Comparison of ENCODE assay signal across 22 cellular contexts in genomic region chr11:73159297-73159696, GRCh38. TPM values are rescaled to one million over a fixed set of nuclear protein-coding genes. Genes with fewer than 3 reads are reported as not detected.
A peak's percentile ranks its signal among the peaks of the same experiment; 100 is the strongest.
DNase-seq lines count a peak whose midpoint lies in the region; ATAC-seq and TF ChIP-seq lines count a peak whose summit lies in the region.
"Had no signal": no experiment of that assay in that cellular context is flagged by ENCODE, and none has a peak within 500 bp of the region (broad histone marks: within the 10 kb centered on the region; RNA-seq: fewer than 3 reads in every experiment).

No MANE protein-coding gene starts in this region.

- peak overlapping the region; percentile 89 for H3K27ac Mint-ChIP-seq in memory B cell
- H3K27ac Mint-ChIP-seq in activated T-cell treated with anti-CD3 and anti-CD28 coated beads, Interleukin-2, amount 50 U/mL, for 72 hours = no peak overlapping the region
- H3K27ac Mint-ChIP-seq: activated naive CD8-positive, alpha-beta T cell treated with anti-CD3 and anti-CD28 coated beads for 36 hours; T-cell; type B pancreatic cell had no signal

- intact Hi-C loops in left ventricle myocardium inferior (cut with micrococcal nuclease) (no loop called here), left cardiac atrium (cut with DNase I) (no loop called here), tibial artery (cut with DNase I; ENCODE audit: low total_unique reads) (no loop called here)

- H3K4me3 ChIP-seq in left ventricle myocardium inferior (no peak overlapping the region), tibial artery (no peak overlapping the region)
- H3K4me3 ChIP-seq: body of pancreas, gastrocnemius medialis, prostate gland had no signal

- H3K9me3 ChIP-seq in left ventricle myocardium inferior (replicated peaks) (no peaks in the 10 kb centered on the region), tibial artery (no peaks in the 10 kb centered on the region)
- H3K9me3 ChIP-seq: body of pancreas, gastrocnemius medialis, prostate gland had no signal

- H3K9me3 Mint-ChIP-seq in memory B cell = no peaks in the 10 kb centered on the region
- H3K9me3 Mint-ChIP-seq in activated T-cell treated with anti-CD3 and anti-CD28 coated beads, Interleukin-2, amount 50 U/mL, for 72 hours = no peaks in the 10 kb centered on the region
- H3K9me3 Mint-ChIP-seq: activated naive CD8-positive, alpha-beta T cell treated with anti-CD3 and anti-CD28 coated beads for 36 hours; nephron; T-cell; type B pancreatic cell had no signal

- no peaks in the 10 kb centered on the region for H3K36me3 ChIP-seq in left ventricle myocardium inferior
- no peaks in the 10 kb centered on the region for H3K36me3 ChIP-seq in tibial artery
- H3K36me3 ChIP-seq: gastrocnemius medialis, prostate gland had no signal

- H3K36me3 Mint-ChIP-seq in memory B cell = no peaks in the 10 kb centered on the region
- H3K36me3 Mint-ChIP-seq in activated T-cell treated with anti-CD3 and anti-CD28 coated beads, Interleukin-2, amount 50 U/mL, for 72 hours (ENCODE audit: insufficient read depth in 2 of 2) = no peaks in the 10 kb centered on the region
- H3K36me3 Mint-ChIP-seq: activated naive CD8-positive, alpha-beta T cell treated with anti-CD3 and anti-CD28 coated beads for 36 hours; CD4-positive, CD25-positive, alpha-beta regulatory T cell; T-cell; type B pancreatic cell had no signal

- peak overlapping the region; percentile 90 for H3K27ac ChIP-seq in left ventricle myocardium inferior (replicated peaks)
- peak overlapping the region; percentile 14 for H3K27ac ChIP-seq in caudate nucleus (ENCODE audit: low read depth, low read length)
- peak overlapping the region; percentile 61 to 81 for H3K27ac ChIP-seq in tibial artery
- H3K27ac ChIP-seq: body of pancreas, prostate gland had no signal

- no peaks in the 10 kb centered on the region for H3K27me3 Mint-ChIP-seq in memory B cell
- H3K27me3 Mint-ChIP-seq in activated T-cell treated with anti-CD3 and anti-CD28 coated beads, Interleukin-2, amount 50 U/mL, for 72 hours (ENCODE audit: low read depth) = no peaks in the 10 kb centered on the region
- H3K27me3 Mint-ChIP-seq: activated naive CD8-positive, alpha-beta T cell treated with anti-CD3 and anti-CD28 coated beads for 36 hours; CD4-positive, CD25-positive, alpha-beta regulatory T cell; T-cell; type B pancreatic cell had no signal

- no peak for ATAC-seq in left cardiac atrium
- no peak for ATAC-seq in memory B cell (ENCODE audit: low read depth)
- no peak for ATAC-seq in activated T-cell treated with anti-CD3 and anti-CD28 coated beads, Interleukin-2, amount 50 U/mL, for 72 hours (replicated peaks in 1 of 2)
- ATAC-seq: body of pancreas, gastrocnemius medialis, T-cell had no signal

- TF ChIP-seq CTCF in left ventricle myocardium inferior (IDR thresholded peaks at IDR 0.05; ENCODE audit: borderline replicate concordance) (no peak), tibial artery (IDR thresholded peaks at IDR 0.05) (no peak)

- H3K4me1 Mint-ChIP-seq in memory B cell = peaks cover 67% of the 10 kb centered on the region
- peaks cover 31% of the 10 kb centered on the region for H3K4me1 Mint-ChIP-seq in activated T-cell treated with anti-CD3 and anti-CD28 coated beads, Interleukin-2, amount 50 U/mL, for 72 hours (ENCODE audit: low read depth)

- DNase-seq in left ventricle myocardium inferior = no peak
- no peak for DNase-seq in left cardiac atrium
- DNase-seq in caudate nucleus (lab: John Stamatoyannopoulos, UW) = no peak
- DNase-seq in memory B cell (ENCODE audit: low spot score in 2 of 2) = no peak
- peak in 1 of 2 donors; percentile 54 for DNase-seq in tibial artery
- no peak for DNase-seq in activated T-cell treated with anti-CD3 and anti-CD28 coated beads, Interleukin-2, amount 50 U/mL, for 72 hours
- DNase-seq in 8988T = no peak
- no peak for DNase-seq in T-helper 1 cell
- DNase-seq: activated CD4-positive, alpha-beta T cell treated with anti-CD3 and anti-CD28 coated beads, Interleukin-2, amount 50 U/mL, for 48 hours; activated naive CD8-positive, alpha-beta T cell treated with anti-CD3 and anti-CD28 coated beads for 36 hours; activated T-cell treated with anti-CD3 and anti-CD28 coated beads, Interleukin-2, amount 50 U/mL, for 1 hour; body of pancreas; CD4-positive, CD25-positive, alpha-beta regulatory T cell; dermis blood vessel endothelial cell; mammary epithelial cell; NCI-H187 treated with DMSO at 0.1 percent for 48 hours; NCI-H345; T-cell had no signal

- H3K27me3 ChIP-seq in left ventricle myocardium inferior (ENCODE audit: low read depth) (no peaks in the 10 kb centered on the region), tibial artery (no peaks in the 10 kb centered on the region)
- H3K27me3 ChIP-seq: body of pancreas, gastrocnemius medialis had no signal

- H3K4me3 Mint-ChIP-seq in memory B cell = no peak overlapping the region
- no peak overlapping the region for H3K4me3 Mint-ChIP-seq in activated T-cell treated with anti-CD3 and anti-CD28 coated beads, Interleukin-2, amount 50 U/mL, for 72 hours
- H3K4me3 Mint-ChIP-seq: activated naive CD8-positive, alpha-beta T cell treated with anti-CD3 and anti-CD28 coated beads for 36 hours; CD4-positive, CD25-positive, alpha-beta regulatory T cell; T-cell; type B pancreatic cell had no signal

- H3K4me1 ChIP-seq in left ventricle myocardium inferior = peaks cover 68% of the 10 kb centered on the region
- peaks cover 0 to 40% (median 32%) of the 10 kb centered on the region in 4 donors for H3K4me1 ChIP-seq in tibial artery
- H3K4me1 ChIP-seq: body of pancreas, prostate gland had no signal

RNA-seq across cellular contexts. Expression of gene FCHSD2, which starts 17.2 kb away (rescaled TPM):
- total RNA-seq in left ventricle myocardium inferior (43.4 TPM), left cardiac atrium (10 to 100 TPM; 36.0 to 48.0 TPM)
- total RNA-seq in activated T-cell treated with anti-CD3 and anti-CD28 coated beads, Interleukin-2, amount 50 U/mL, for 72 hours = 10 to 100 TPM; 38.3 to 47.1 TPM

RNA-seq across cellular contexts. Expression of gene P2RY2, which starts 58.8 kb away (rescaled TPM):
- 19.8 TPM for total RNA-seq in left ventricle myocardium inferior
- 10 to 100 TPM; 12.0 to 16.5 TPM for total RNA-seq in left cardiac atrium
- not detected for total RNA-seq in activated T-cell treated with anti-CD3 and anti-CD28 coated beads, Interleukin-2, amount 50 U/mL, for 72 hours
- total RNA-seq: activated naive CD8-positive, alpha-beta T cell treated with anti-CD3 and anti-CD28 coated beads for 36 hours; CD4-positive, CD25-positive, alpha-beta regulatory T cell had no signal

Comparison
In these comparisons a context has a peak if more than half of its experiments do, and no peak if none do; other contexts are left out.
1. H3K27ac ChIP-seq: peak in every context shown above with its lines; median percentile 90 in left ventricle myocardium inferior; 71 in tibial artery; 14 in caudate nucleus.
2. RNA of gene P2RY2, which starts 58.8 kb away (total RNA-seq): 19.8 TPM in left ventricle myocardium inferior (single experiment) and 12.0 to 16.5 TPM in left cardiac atrium; not detected in activated T-cell treated with anti-CD3 and anti-CD28 coated beads, Interleukin-2, amount 50 U/mL, for 72 hours; every median in the first group is over 10 times any median in the second.